In the genomic region with DNA sequence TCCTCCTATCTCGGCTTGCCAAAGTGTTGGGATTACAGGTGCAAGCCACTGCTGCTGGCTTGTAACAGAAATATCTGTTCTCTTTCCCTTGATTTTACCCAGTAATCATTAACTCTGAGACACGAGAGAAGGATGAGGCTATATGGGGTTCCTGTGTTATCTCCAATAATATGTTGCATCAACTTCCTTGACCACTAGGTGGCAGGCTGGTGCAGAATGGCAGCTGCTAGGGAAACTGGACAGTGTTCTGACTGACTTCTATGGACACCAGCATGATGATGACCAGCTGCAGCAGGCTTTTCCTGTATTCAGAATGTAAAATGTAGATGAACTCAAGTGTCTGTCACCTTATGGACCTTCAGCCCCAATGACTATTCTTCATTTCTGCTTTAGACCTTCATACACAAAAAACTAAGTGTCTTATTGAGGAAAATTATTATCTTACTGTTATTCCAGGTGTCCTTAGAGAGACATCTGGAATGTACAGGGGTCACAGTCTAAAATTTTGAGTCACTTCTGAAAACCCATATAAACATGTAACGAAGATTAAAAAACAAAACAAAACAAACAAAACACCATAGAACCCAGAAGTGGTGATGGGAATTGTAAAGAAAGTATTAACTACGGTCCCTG, we compare ENCODE assay signal across 8 cellular contexts. TPM values are rescaled to one million over a fixed set of nuclear protein-coding genes. Genes with fewer than 3 reads are reported as not detected.
A peak's percentile ranks its signal among the peaks of the same experiment; 100 is the strongest.
DNase-seq lines count a peak whose midpoint lies in the region; ATAC-seq and TF ChIP-seq lines count a peak whose summit lies in the region.

No MANE protein-coding gene starts in this region.

- H3K36me3 Mint-ChIP-seq in activated CD4-positive, alpha-beta T cell treated with anti-CD3 and anti-CD28 coated beads, Interleukin-2, amount 10 ng/mL, durations not matched to agents 7 days and 5 days (ENCODE audit: low read depth), result no peaks in the 10 kb centered on the region

- H3K4me3 Mint-ChIP-seq in activated CD4-positive, alpha-beta T cell treated with anti-CD3 and anti-CD28 coated beads, Interleukin-2, amount 10 ng/mL, durations not matched to agents 7 days and 5 days, result no peak overlapping the region

- peaks cover 2% of the 10 kb centered on the region; the same call in 1 of the 2 replicates for H3K27me3 ChIP-seq in BJ (ENCODE audit: control insufficient read depth, insufficient read depth, low read length)

- H3K9me3 Mint-ChIP-seq in activated CD4-positive, alpha-beta T cell treated with anti-CD3 and anti-CD28 coated beads, Interleukin-2, amount 10 ng/mL, durations not matched to agents 7 days and 5 days, result no peaks in the 10 kb centered on the region

- H3K4me1 Mint-ChIP-seq in activated CD4-positive, alpha-beta T cell treated with anti-CD3 and anti-CD28 coated beads, Interleukin-2, amount 10 ng/mL, durations not matched to agents 7 days and 5 days, result no peaks in the 10 kb centered on the region

- H3K27me3 Mint-ChIP-seq in activated CD4-positive, alpha-beta T cell treated with anti-CD3 and anti-CD28 coated beads, Interleukin-2, amount 10 ng/mL, durations not matched to agents 7 days and 5 days, result peaks cover 7% of the 10 kb centered on the region

- no peak overlapping the region for H3K4me3 ChIP-seq in BJ (ENCODE audit: low read depth, low read length)

- no peak for DNase-seq in BJ (ENCODE audit: low read depth)
- DNase-seq in NCI-H345 treated with DMSO at 0.1 percent for 48 hours (lab: John Stamatoyannopoulos, UW; ENCODE audit: unreplicated experiment), result peak; percentile 36
- DNase-seq in activated CD4-positive, alpha-beta T cell treated with anti-CD3 and anti-CD28 coated beads, Interleukin-2, amount 10 ng/mL, durations not matched to agents 7 days and 5 days, result peak; percentile 83
- DNase-seq in dermis microvascular lymphatic vessel endothelial cell (ENCODE audit: low read depth in 2 of 2), result peak; percentile 48 to 78
- peak; percentile 92 for DNase-seq in medulla oblongata (ENCODE audit: extremely low spot score)
- DNase-seq in stimulated activated CD8-positive, alpha-beta memory T cell treated with anti-CD3 and anti-CD28 coated beads, Interleukin-4, amount 100 ng/mL, for 1 hour (ENCODE audit: low read depth in 2 of 2, low spot score in 1 of 2), result peak; percentile 48 to 53

- POLR2A ChIA-PET in BJ (lab: Charles Lee), result no interaction called here
- POLR2A ChIA-PET in activated CD4-positive, alpha-beta T cell treated with anti-CD3 and anti-CD28 coated beads, Interleukin-2, amount 10 ng/mL, durations not matched to agents 7 days and 5 days (lab: Charles Lee), result no interaction called here

- CTCF ChIA-PET in BJ (lab: Yijun Ruan, JAX), result interaction anchor here (0.7 to 7.9 kb wide), 22 partner anchors 8 to 1556 kb away, joined by 3 to 169 read pairs (median 6); no protein-coding TSS in a partner anchor
- CTCF ChIA-PET in activated CD4-positive, alpha-beta T cell treated with anti-CD3 and anti-CD28 coated beads, Interleukin-2, amount 10 ng/mL, durations not matched to agents 7 days and 5 days (lab: Charles Lee), result interaction anchor here (0.7 to 2.3 kb wide), 7 partner anchors 22 to 75 kb away, joined by 3 to 12 read pairs (median 4); no protein-coding TSS in a partner anchor

- TF ChIP-seq CTCF in BJ (IDR thresholded peaks at IDR 0.05; ENCODE audit: insufficient read depth, low read depth, low read length), result peak; percentile 87

- H3K27ac Mint-ChIP-seq in activated CD4-positive, alpha-beta T cell treated with anti-CD3 and anti-CD28 coated beads, Interleukin-2, amount 10 ng/mL, durations not matched to agents 7 days and 5 days, result no peak overlapping the region

- ATAC-seq in GM18867 (IDR thresholded peaks at IDR 0.05; ENCODE audit: unreplicated experiment), result peak; percentile 93
- peak; percentile 57 for ATAC-seq in HG03060 (IDR thresholded peaks at IDR 0.05; ENCODE audit: low read depth, unreplicated experiment)

- no peaks in the 10 kb centered on the region for H3K36me3 ChIP-seq in BJ (ENCODE audit: control insufficient read depth, insufficient read depth, low read length)

RNA-seq across cellular contexts. Expression of a gene that starts 20.4 kb away (rescaled TPM):
- 14.7 and 29.4 TPM in 2 replicates for polyA plus RNA-seq in BJ (2011; rRNA removed)
- polyA minus RNA-seq in BJ (2011; rRNA and poly(A)+ RNA removed), result 10.3 and 10.4 TPM in 2 replicates
- 10 to 100 TPM; 10.8 to 11.3 TPM for total RNA-seq in activated CD4-positive, alpha-beta T cell treated with anti-CD3 and anti-CD28 coated beads, Interleukin-2, amount 10 ng/mL, durations not matched to agents 7 days and 5 days
- 4.4 and 9.2 TPM in 2 replicates for total RNA-seq in dermis microvascular lymphatic vessel endothelial cell

RNA-seq across cellular contexts. Expression of a gene that starts 21.8 kb away (rescaled TPM):
- 13.2 and 21.2 TPM in 2 replicates for polyA plus RNA-seq in BJ (2011; rRNA removed)
- 11.0 and 12.8 TPM in 2 replicates for polyA minus RNA-seq in BJ (2011; rRNA and poly(A)+ RNA removed)
- 1 to 10 TPM; 5.1 to 5.4 TPM for total RNA-seq in activated CD4-positive, alpha-beta T cell treated with anti-CD3 and anti-CD28 coated beads, Interleukin-2, amount 10 ng/mL, durations not matched to agents 7 days and 5 days
- 22.6 and 31.0 TPM in 2 replicates for total RNA-seq in dermis microvascular lymphatic vessel endothelial cell
